In the genomic region with DNA sequence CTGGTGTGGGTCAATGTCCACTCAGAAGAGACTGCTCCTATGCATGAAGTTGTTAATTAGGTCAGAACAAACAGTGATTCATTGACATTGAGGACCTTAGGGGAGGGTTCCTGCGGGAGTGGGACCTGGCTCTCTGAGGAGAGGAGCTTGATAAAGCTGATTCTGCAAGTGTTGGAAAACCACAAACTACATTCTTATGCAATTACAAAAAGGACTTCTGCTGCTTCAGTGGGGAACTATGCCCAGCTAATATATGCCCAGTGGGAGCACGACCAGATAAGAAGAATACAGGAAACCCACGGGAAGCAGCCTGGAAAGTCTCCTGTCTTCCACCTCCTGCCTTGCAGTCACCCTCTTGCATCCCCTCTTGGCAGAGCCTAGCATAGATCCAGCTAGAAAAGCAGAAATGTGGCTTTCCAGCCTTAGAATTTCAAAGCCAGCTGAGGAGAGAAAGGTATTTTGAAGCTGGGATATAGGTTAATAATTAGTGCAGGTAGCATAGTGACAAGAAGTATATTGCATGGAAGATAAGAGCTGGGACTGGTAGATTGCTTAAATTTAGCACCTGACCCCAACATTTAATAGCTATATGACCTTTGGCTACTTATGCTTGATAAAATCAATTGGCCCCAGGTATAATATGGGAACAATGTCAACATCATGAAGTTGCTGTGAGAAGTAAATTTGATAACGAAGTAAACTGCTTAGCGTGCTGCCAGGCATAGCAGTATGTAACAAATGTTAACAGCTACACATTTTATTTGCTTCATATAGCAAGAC, we compare ENCODE assay signal across 1 cellular context.
TF ChIP-seq lines count a peak whose summit lies in the region.

No MANE protein-coding gene starts in this region.

TF ChIP-seq in HCT116, 20 proteins besides CTCF, POLR2A, EP300 and RAD21:
- TF ChIP-seq ZFX (IDR thresholded peaks at IDR 0.05) (no peak), EZH2 (IDR thresholded peaks at IDR 0.05) (no peak), FOSL1 (IDR thresholded peaks at IDR 0.05; ENCODE audit: low read depth) (no peak), YY1 (IDR thresholded peaks at IDR 0.05; ENCODE audit: extremely low read depth, insufficient replicate concordance, low read depth, low read length) (no peak), ZNF274 (IDR thresholded peaks at IDR 0.05; ENCODE audit: low read depth, low read length) (no peak), POLR2AphosphoS5 (IDR thresholded peaks at IDR 0.05; ENCODE audit: low read depth, low read length) (no peak), EZH2phosphoT487 (IDR thresholded peaks at IDR 0.05; ENCODE audit: borderline replicate concordance) (no peak), SIN3A (IDR thresholded peaks at IDR 0.05; ENCODE audit: low read depth) (no peak), SRF (IDR thresholded peaks at IDR 0.05; ENCODE audit: low read depth) (no peak), JUND (IDR thresholded peaks at IDR 0.05) (no peak), CEBPB (IDR thresholded peaks at IDR 0.05; ENCODE audit: low read depth) (no peak), SP1 (IDR thresholded peaks at IDR 0.05; ENCODE audit: low read depth) (no peak), EGR1 (IDR thresholded peaks at IDR 0.05; ENCODE audit: low read depth) (no peak)
- TF ChIP-seq, protein P1, sequence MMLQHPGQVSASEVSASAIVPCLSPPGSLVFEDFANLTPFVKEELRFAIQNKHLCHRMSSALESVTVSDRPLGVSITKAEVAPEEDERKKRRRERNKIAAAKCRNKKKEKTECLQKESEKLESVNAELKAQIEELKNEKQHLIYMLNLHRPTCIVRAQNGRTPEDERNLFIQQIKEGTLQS (IDR thresholded peaks at IDR 0.05), result no peak
